ENCODE assay signal across 19 cellular contexts in the genomic region with DNA sequence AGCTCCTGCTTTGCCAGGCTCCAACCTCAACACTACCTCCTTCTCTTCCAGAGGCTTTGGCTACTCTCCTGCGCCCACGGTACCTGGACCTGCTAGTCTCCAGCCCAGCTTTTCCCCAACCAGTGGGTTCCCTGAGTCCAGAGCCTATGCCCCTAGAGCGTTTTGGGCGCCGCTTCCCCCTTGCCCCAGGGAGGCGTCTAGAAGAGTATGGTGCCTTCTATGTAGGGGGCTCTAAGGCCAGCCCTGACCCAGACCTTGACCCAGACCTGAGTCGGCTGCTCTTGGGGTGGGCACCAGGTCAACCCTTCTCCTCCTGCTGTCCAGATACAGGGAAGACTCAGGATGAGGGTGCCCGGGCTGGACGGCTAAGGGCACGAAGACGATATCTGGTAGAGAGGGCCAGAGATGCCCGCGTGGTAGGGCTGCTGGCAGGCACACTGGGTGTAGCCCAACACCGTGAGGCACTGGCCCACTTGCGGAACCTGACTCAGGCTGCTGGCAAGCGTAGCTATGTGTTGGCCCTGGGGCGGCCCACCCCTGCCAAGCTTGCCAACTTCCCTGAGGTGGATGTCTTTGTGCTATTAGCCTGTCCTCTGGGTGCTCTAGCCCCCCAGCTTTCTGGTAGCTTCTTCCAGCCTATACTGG. TPM values are rescaled to one million over a fixed set of nuclear protein-coding genes. Genes with fewer than 3 reads are reported as not detected.
DNase-seq lines count a peak whose midpoint lies in the region; ATAC-seq, FAIRE-seq and TF ChIP-seq lines count a peak whose summit lies in the region.
"Had no signal": no experiment of that assay in that cellular context is flagged by ENCODE, and none has a peak within 500 bp of the region (broad histone marks: within the 10 kb centered on the region; RNA-seq: fewer than 3 reads in every experiment).

No MANE protein-coding gene starts in this region.

- TF ChIP-seq EP300 in stomach (IDR thresholded peaks at IDR 0.05), result no peak

- H3K4me3 Mint-ChIP-seq in WTC11 (peak overlapping the region; percentile 97), type B pancreatic cell (peak overlapping the region; percentile 96)

- no peak overlapping the region for H3K27ac ChIP-seq in left ventricle myocardium inferior (replicated peaks)
- no peak overlapping the region for H3K27ac ChIP-seq in heart right ventricle
- peak overlapping the region; percentile 3 for H3K27ac ChIP-seq in keratinocyte (ENCODE audit: control insufficient read depth, insufficient read depth, low read length)
- no peak overlapping the region for H3K27ac ChIP-seq in stomach
- H3K27ac ChIP-seq: SJSA1 had no signal

- H3K9ac ChIP-seq in keratinocyte (ENCODE audit: control insufficient read depth, extremely low read depth, insufficient read depth, low read length), result no peak overlapping the region

- peaks cover 34% of the 10 kb centered on the region for H3K79me2 ChIP-seq in keratinocyte (ENCODE audit: control insufficient read depth, insufficient read depth, low read length)

- H3K4me3 ChIP-seq in left ventricle myocardium inferior, result peak overlapping the region; percentile 88
- no peak overlapping the region for H3K4me3 ChIP-seq in heart right ventricle
- no peak overlapping the region for H3K4me3 ChIP-seq in keratinocyte (ENCODE audit: control insufficient read depth in 2 of 3, extremely low read depth in 1 of 3, insufficient read depth in 2 of 3, low read depth in 1 of 3, low read length in 3 of 3)
- peak overlapping the region in 2 of 4 donors; percentile 96 to 99 for H3K4me3 ChIP-seq in stomach

- no peak for TF ChIP-seq POLR2A in stomach (IDR thresholded peaks at IDR 0.05)

- H3K9me3 Mint-ChIP-seq in WTC11, result no peaks in the 10 kb centered on the region
- no peaks in the 10 kb centered on the region for H3K9me3 Mint-ChIP-seq in type B pancreatic cell

- CTCF ChIA-PET in WTC11 (lab: Charles Lee), result interaction anchor here (1.1 to 2.8 kb wide), 4 partner anchors 24 to 208 kb away, joined by 3 to 27 read pairs (median 3); no protein-coding TSS in a partner anchor

- H3K9me1 ChIP-seq in keratinocyte (ENCODE audit: control insufficient read depth, extremely low read depth, insufficient read depth, low read length), result peaks cover 5% of the 10 kb centered on the region

- peaks cover 44% of the 10 kb centered on the region for H3K4me1 ChIP-seq in left ventricle myocardium inferior
- peaks cover 4 to 39% (median 30%) of the 10 kb centered on the region in 9 donors for H3K4me1 ChIP-seq in heart right ventricle
- peaks cover 26% of the 10 kb centered on the region for H3K4me1 ChIP-seq in keratinocyte (ENCODE audit: control insufficient read depth, extremely low read depth, insufficient read depth, low read length)
- H3K4me1 ChIP-seq in stomach, result peaks cover 25 to 49% (median 41%) of the 10 kb centered on the region in 4 donors

- H4K20me1 ChIP-seq in keratinocyte (ENCODE audit: control insufficient read depth, extremely low read depth, insufficient read depth, low read length), result no peaks in the 10 kb centered on the region

- TF ChIP-seq CTCF in left ventricle myocardium inferior (IDR thresholded peaks at IDR 0.05; ENCODE audit: borderline replicate concordance) (no peak), heart right ventricle (IDR thresholded peaks at IDR 0.05) (no peak), WTC11 (IDR thresholded peaks at IDR 0.05) (no peak), keratinocyte (optimal IDR thresholded peaks at IDR 0.05 in 1 of 3, IDR thresholded peaks at IDR 0.05 in 1 of 3, conservative IDR thresholded peaks at IDR 0.05 in 1 of 3; ENCODE audit: extremely low read depth in 1 of 3, insufficient read depth in 2 of 3, low read length in 3 of 3) (no peak), type B pancreatic cell (conservative IDR thresholded peaks at IDR 0.05) (no peak), stomach (IDR thresholded peaks at IDR 0.05) (no peak)

- FAIRE-seq in keratinocyte (lab: Jason Lieb, UNC), result no peak
- FAIRE-seq: G401.6, GM18507 had no signal

- H3K27me3 Mint-ChIP-seq in WTC11 (ENCODE audit: low read depth) (no peaks in the 10 kb centered on the region), type B pancreatic cell (no peaks in the 10 kb centered on the region)

- DNase-seq in left ventricle myocardium inferior (no peak), heart right ventricle (no peak), WTC11 (ENCODE audit: low spot score) (no peak), keratinocyte (ENCODE audit: low read depth, low spot score) (no peak), type B pancreatic cell (ENCODE audit: extremely low spot score, unreplicated experiment) (no peak), stomach (no peak)
- DNase-seq in activated CD4-positive, CD25-positive, alpha-beta regulatory T cell (lab: John Stamatoyannopoulos, UW), result no peak
- DNase-seq: activated gamma-delta T cell treated with Interleukin-2 at 50 U/mL for 16 hours; C1 segment of cervical spinal cord; kidney glomerular epithelial cell; NCI-H2107; NK-92 treated with Interleukin-12 subunit alpha and Interleukin-12 subunit beta, amount 100 ng/mL, for 24 hours; stimulated activated CD4-positive, alpha-beta T cell treated with anti-CD3 and anti-CD28 coated beads, Interleukin-4, amount 100 ng/mL, for 1 hour; stimulated activated naive CD4-positive, alpha-beta T cell had no signal

- H3K27ac Mint-ChIP-seq in WTC11 (no peak overlapping the region), type B pancreatic cell (no peak overlapping the region)

- H3K9me3 ChIP-seq in left ventricle myocardium inferior (replicated peaks), result no peaks in the 10 kb centered on the region
- no peaks in the 10 kb centered on the region for H3K9me3 ChIP-seq in heart right ventricle
- no peaks in the 10 kb centered on the region for H3K9me3 ChIP-seq in keratinocyte (ENCODE audit: control insufficient read depth, low read depth, low read length)
- H3K9me3 ChIP-seq in stomach, result no peaks in the 10 kb centered on the region
- H3K9me3 ChIP-seq: SJSA1 had no signal

- intact Hi-C loops in left ventricle myocardium inferior (cut with micrococcal nuclease) (no loop called here), heart right ventricle (cut with DNase I) (no loop called here), stomach (cut with DNase I; ENCODE audit: low total_unique reads) (no loop called here)

- H3K36me3 ChIP-seq in left ventricle myocardium inferior (peaks cover 44% of the 10 kb centered on the region), heart right ventricle (peaks cover 0 to 47% (median 8%) of the 10 kb centered on the region in 9 donors), keratinocyte (ENCODE audit: control insufficient read depth in 2 of 2, extremely low read depth in 1 of 2, insufficient read depth in 2 of 2, low read length in 2 of 2) (peaks cover 22 to 32% of the 10 kb centered on the region in 2 experiments), stomach (peaks cover 6 to 44% (median 36%) of the 10 kb centered on the region in 4 donors)

- 95 to 96% methylated on average over 17 of the region's 17 CpGs for WGBS in heart right ventricle, 2 donors
- 93 to 97% (median 97%) methylated on average over 13 to 17 of the region's 17 CpGs for WGBS in stomach, 5 donors

- POLR2A ChIA-PET in WTC11 (lab: Charles Lee), result no interaction called here

- peak overlapping the region; percentile 85 for H3K4me2 ChIP-seq in keratinocyte (ENCODE audit: control insufficient read depth, extremely low read depth, insufficient read depth, low read depth, low read length)

- H3K36me3 Mint-ChIP-seq in WTC11 (peaks cover 16% of the 10 kb centered on the region; the same call in 1 of the 2 replicates), type B pancreatic cell (peaks cover 6% of the 10 kb centered on the region)

- no peak overlapping the region for H2AFZ ChIP-seq in keratinocyte (ENCODE audit: control insufficient read depth, low read length)

- dilution Hi-C loops in keratinocyte (cut with MboI; ENCODE audit: extremely low pct_ligation_motif_present, low sequenced_read_pairs), result no loop called here

- H3K27me3 ChIP-seq in left ventricle myocardium inferior (ENCODE audit: low read depth), result no peaks in the 10 kb centered on the region
- H3K27me3 ChIP-seq in heart right ventricle, result no peaks in the 10 kb centered on the region
- H3K27me3 ChIP-seq in keratinocyte (ENCODE audit: control insufficient read depth, extremely low read depth, insufficient read depth, low read length), result no peaks in the 10 kb centered on the region
- no peaks in the 10 kb centered on the region for H3K27me3 ChIP-seq in stomach
- H3K27me3 ChIP-seq: SJSA1 had no signal

- no peak for ATAC-seq in heart right ventricle
- ATAC-seq in WTC11, result no peak
- no peak for ATAC-seq in GM19463 (IDR thresholded peaks at IDR 0.05; ENCODE audit: unreplicated experiment)
- ATAC-seq: right cardiac atrium had no signal

- peaks cover 28% of the 10 kb centered on the region for H3K4me1 Mint-ChIP-seq in WTC11
- peaks cover 30% of the 10 kb centered on the region for H3K4me1 Mint-ChIP-seq in type B pancreatic cell (ENCODE audit: unreplicated experiment)

RNA-seq across cellular contexts. Expression of a gene that starts 1.6 kb away (rescaled TPM):
- total RNA-seq in left ventricle myocardium inferior, result 18.2 TPM
- total RNA-seq in heart right ventricle, result 10 to 100 TPM; 10.7 to 22.0 (median 14.3) TPM
- 10 to 100 TPM in 1 of 2 donors, 1 to 10 TPM in 1; 9.4 to 33.7 TPM for polyA plus RNA-seq in heart right ventricle
- total RNA-seq in WTC11 (2021), result 47.6 to 57.5 TPM (median 51.5 TPM) in 3 replicates
- polyA plus RNA-seq in keratinocyte, result 30.3 to 35.1 TPM (median 33.5 TPM) in 3 replicates
- 20.3 TPM for polyA plus RNA-seq in keratinocyte (2011; ENCODE audit: low read depth)
- 20.0 and 29.5 TPM in 2 replicates for polyA plus RNA-seq in keratinocyte (2011; cell fraction: cytosol; rRNA removed)
- polyA plus RNA-seq in keratinocyte (2011; cell fraction: nucleus; rRNA removed), result 72.0 and 76.9 TPM in 2 replicates
- polyA plus RNA-seq in keratinocyte (2012; ENCODE audit: low replicate concordance), result 25.8 and 25.9 TPM in 2 replicates
- 29.9 to 66.6 TPM (median 33.9 TPM) in 3 replicates for polyA minus RNA-seq in keratinocyte
- polyA minus RNA-seq in keratinocyte (2011; cell fraction: cytosol; rRNA and poly(A)+ RNA removed), result 35.1 TPM
- 19.2 and 21.3 TPM in 2 replicates for polyA minus RNA-seq in keratinocyte (2011; cell fraction: nucleus; rRNA and poly(A)+ RNA removed)
- total RNA-seq in type B pancreatic cell (ENCODE audit: low replicate concordance), result 25.7 and 30.2 TPM in 2 replicates
- total RNA-seq in stomach, result 10 to 100 TPM in 4 of 5 donors, 1 to 10 TPM in 1; 6.4 to 93.2 (median 26.8) TPM
- 10 to 100 TPM; 10.2 to 13.7 (median 11.6) TPM for polyA plus RNA-seq in stomach

RNA-seq across cellular contexts. Expression of a gene that starts 3.3 kb away (rescaled TPM):
- total RNA-seq in left ventricle myocardium inferior (80.6 TPM), heart right ventricle (100 to 1,000 TPM in 3 of 10 donors, 10 to 100 TPM in 7; 63.1 to 112 (median 72.9) TPM), WTC11 (2021) (108 to 115 TPM (median 110 TPM) in 3 replicates), type B pancreatic cell (ENCODE audit: low replicate concordance) (115 and 135 TPM in 2 replicates), stomach (100 to 1,000 TPM in 1 of 5 donors, 10 to 100 TPM in 4; 32.1 to 142 (median 85.2) TPM)
- polyA plus RNA-seq in heart right ventricle (100 to 1,000 TPM in 1 of 2 donors, 10 to 100 TPM in 1; 73.4 to 227 TPM), keratinocyte (195 to 325 TPM (median 233 TPM) in 3 replicates), stomach (100 to 1,000 TPM in 2 of 3 donors, 10 to 100 TPM in 1; 94.7 to 188 (median 162) TPM)
- 37.8 TPM for polyA plus RNA-seq in keratinocyte (2011; ENCODE audit: low read depth)
- 213 and 278 TPM in 2 replicates for polyA plus RNA-seq in keratinocyte (2011; cell fraction: cytosol; rRNA removed)
- polyA plus RNA-seq in keratinocyte (2011; cell fraction: nucleus; rRNA removed), result 257 and 265 TPM in 2 replicates
- polyA plus RNA-seq in keratinocyte (2012; ENCODE audit: low replicate concordance), result 176 and 266 TPM in 2 replicates
- polyA minus RNA-seq in keratinocyte, result 176 to 259 TPM (median 180 TPM) in 3 replicates
- 211 TPM for polyA minus RNA-seq in keratinocyte (2011; cell fraction: cytosol; rRNA and poly(A)+ RNA removed)
- polyA minus RNA-seq in keratinocyte (2011; cell fraction: nucleus; rRNA and poly(A)+ RNA removed), result 69.2 and 72.5 TPM in 2 replicates

RNA-seq across cellular contexts. Expression of a gene that starts 7.6 kb away (rescaled TPM):
- total RNA-seq in left ventricle myocardium inferior, result 40.3 TPM
- 10 to 100 TPM; 31.1 to 47.0 (median 38.6) TPM for total RNA-seq in heart right ventricle
- 10 to 100 TPM; 25.4 to 50.8 TPM for polyA plus RNA-seq in heart right ventricle
- total RNA-seq in WTC11 (2021), result 66.7 to 72.2 TPM (median 66.9 TPM) in 3 replicates
- polyA plus RNA-seq in keratinocyte, result 39.6 to 60.7 TPM (median 50.4 TPM) in 3 replicates
- polyA plus RNA-seq in keratinocyte (2011; ENCODE audit: low read depth), result 10.2 TPM
- 28.8 and 65.0 TPM in 2 replicates for polyA plus RNA-seq in keratinocyte (2011; cell fraction: cytosol; rRNA removed)
- polyA plus RNA-seq in keratinocyte (2011; cell fraction: nucleus; rRNA removed), result 25.2 and 34.4 TPM in 2 replicates
- 39.3 and 79.8 TPM in 2 replicates for polyA plus RNA-seq in keratinocyte (2012; ENCODE audit: low replicate concordance)
- 43.2 to 116 TPM (median 55.0 TPM) in 3 replicates for polyA minus RNA-seq in keratinocyte
- 108 TPM for polyA minus RNA-seq in keratinocyte (2011; cell fraction: cytosol; rRNA and poly(A)+ RNA removed)
- polyA minus RNA-seq in keratinocyte (2011; cell fraction: nucleus; rRNA and poly(A)+ RNA removed), result 21.2 and 21.3 TPM in 2 replicates
- 44.3 and 54.8 TPM in 2 replicates for total RNA-seq in type B pancreatic cell (ENCODE audit: low replicate concordance)
- total RNA-seq in stomach, result 10 to 100 TPM; 15.2 to 30.9 (median 23.8) TPM
- polyA plus RNA-seq in stomach, result 10 to 100 TPM; 19.9 to 37.4 (median 21.3) TPM

RNA-seq across cellular contexts. Expression of a gene that starts 19.9 kb away (rescaled TPM):
- total RNA-seq in left ventricle myocardium inferior (1.4 TPM), heart right ventricle (1 to 10 TPM in 8 of 10 donors, under 1 TPM in 2; 0.55 to 3.1 (median 1.3) TPM), WTC11 (2021) (12.1 to 20.1 TPM (median 19.2 TPM) in 3 replicates), type B pancreatic cell (ENCODE audit: low replicate concordance) (14.9 and 15.6 TPM in 2 replicates), stomach (10 to 100 TPM in 2 of 5 donors, 1 to 10 TPM in 3; 1.2 to 32.4 (median 6.7) TPM)
- polyA plus RNA-seq in heart right ventricle (1 to 10 TPM; 1.1 to 3.1 TPM), keratinocyte (5.2 to 6.2 TPM (median 5.2 TPM) in 3 replicates), stomach (10 to 100 TPM in 2 of 3 donors, 1 to 10 TPM in 1; 5.3 to 16.7 (median 14.6) TPM)
- polyA plus RNA-seq in keratinocyte (2011; ENCODE audit: low read depth), result 2.0 TPM
- 3.0 and 7.9 TPM in 2 replicates for polyA plus RNA-seq in keratinocyte (2011; cell fraction: cytosol; rRNA removed)
- polyA plus RNA-seq in keratinocyte (2011; cell fraction: nucleus; rRNA removed), result 13.4 and 19.2 TPM in 2 replicates
- 2.3 and 9.6 TPM in 2 replicates for polyA plus RNA-seq in keratinocyte (2012; ENCODE audit: low replicate concordance)
- 1.4 to 3.9 TPM (median 2.9 TPM) in 3 replicates for polyA minus RNA-seq in keratinocyte
- polyA minus RNA-seq in keratinocyte (2011; cell fraction: cytosol; rRNA and poly(A)+ RNA removed), result 7.5 TPM
- polyA minus RNA-seq in keratinocyte (2011; cell fraction: nucleus; rRNA and poly(A)+ RNA removed), result 4.0 and 4.2 TPM in 2 replicates

RNA-seq across cellular contexts. Expression of a gene that starts 24.7 kb away (rescaled TPM):
- total RNA-seq in left ventricle myocardium inferior (57.4 TPM), heart right ventricle (10 to 100 TPM; 53.3 to 66.1 (median 56.8) TPM), WTC11 (2021) (17.8 to 24.2 TPM (median 19.1 TPM) in 3 replicates), type B pancreatic cell (ENCODE audit: low replicate concordance) (31.5 and 39.4 TPM in 2 replicates), stomach (10 to 100 TPM in 3 of 5 donors, 1 to 10 TPM in 2; 6.2 to 54.5 (median 15.9) TPM)
- polyA plus RNA-seq in heart right ventricle (10 to 100 TPM; 25.2 to 74.5 TPM), keratinocyte (20.7 to 40.0 TPM (median 35.7 TPM) in 3 replicates), stomach (10 to 100 TPM; 14.2 to 26.5 (median 22.6) TPM)
- 29.5 TPM for polyA plus RNA-seq in keratinocyte (2011; ENCODE audit: low read depth)
- 23.3 and 31.4 TPM in 2 replicates for polyA plus RNA-seq in keratinocyte (2011; cell fraction: cytosol; rRNA removed)
- 88.6 and 100 TPM in 2 replicates for polyA plus RNA-seq in keratinocyte (2011; cell fraction: nucleus; rRNA removed)
- polyA plus RNA-seq in keratinocyte (2012; ENCODE audit: low replicate concordance), result 28.3 and 31.7 TPM in 2 replicates
- polyA minus RNA-seq in keratinocyte, result 68.1 to 123 TPM (median 111 TPM) in 3 replicates
- 58.1 TPM for polyA minus RNA-seq in keratinocyte (2011; cell fraction: cytosol; rRNA and poly(A)+ RNA removed)
- 46.1 and 57.6 TPM in 2 replicates for polyA minus RNA-seq in keratinocyte (2011; cell fraction: nucleus; rRNA and poly(A)+ RNA removed)
